2 cellular contexts compared by ENCODE assay signal in genomic region chr17:17937958-17938357, GRCh38.
TF ChIP-seq lines count a peak whose summit lies in the region.

No MANE protein-coding gene starts in this region.

TF ChIP-seq in SK-N-SH, 30 proteins besides CTCF, POLR2A, EP300 and RAD21 (continued from another document):
- TF ChIP-seq REST (IDR thresholded peaks at IDR 0.05; ENCODE audit: low read depth, low read length) (no peak), SIN3A (IDR thresholded peaks at IDR 0.05; ENCODE audit: borderline replicate concordance, low read depth, low read length) (no peak), FOXJ3 (CRISPR knock-in tag; IDR thresholded peaks at IDR 0.05) (no peak), YY1 (IDR thresholded peaks at IDR 0.05; ENCODE audit: low read depth) (no peak), MXI1 (IDR thresholded peaks at IDR 0.05; ENCODE audit: low read depth, low read length) (no peak), GATA2 (CRISPR knock-in tag; IDR thresholded peaks at IDR 0.05) (no peak), ELF1 (IDR thresholded peaks at IDR 0.05) (no peak), RFX5 (IDR thresholded peaks at IDR 0.05; ENCODE audit: low read length) (no peak), USF2 (IDR thresholded peaks at IDR 0.05; ENCODE audit: borderline replicate concordance, low read depth, low read length) (no peak), MEF2A (IDR thresholded peaks at IDR 0.05; ENCODE audit: borderline replicate concordance, low read depth) (no peak), TCF12 (IDR thresholded peaks at IDR 0.05) (no peak), POLR2AphosphoS5 (IDR thresholded peaks at IDR 0.05; ENCODE audit: low read depth, low read length) (no peak)

TF ChIP-seq in SK-N-SH treated with all-trans-retinoic acid at 6 μM for 48 hours, 23 proteins besides CTCF, POLR2A, EP300 and RAD21 (continued from another document):
- TF ChIP-seq ZNF70 (CRISPR knock-in tag; IDR thresholded peaks at IDR 0.05) (no peak), RARB (CRISPR knock-in tag; IDR thresholded peaks at IDR 0.05) (no peak), TCF4 (CRISPR knock-in tag; IDR thresholded peaks at IDR 0.05; ENCODE audit: borderline replicate concordance) (no peak), ESRRG (CRISPR knock-in tag; IDR thresholded peaks at IDR 0.05) (no peak), ZNF8 (CRISPR knock-in tag; IDR thresholded peaks at IDR 0.05) (no peak), ZFP3 (CRISPR knock-in tag; IDR thresholded peaks at IDR 0.05) (no peak), ZC3H10 (CRISPR knock-in tag; IDR thresholded peaks at IDR 0.05) (no peak), ZNF565 (CRISPR knock-in tag; conservative IDR thresholded peaks at IDR 0.05; ENCODE audit: low read depth) (no peak), CSDC2 (CRISPR knock-in tag; IDR thresholded peaks at IDR 0.05) (no peak), POU6F1 (CRISPR knock-in tag; IDR thresholded peaks at IDR 0.05; ENCODE audit: borderline replicate concordance, low read depth) (no peak), CSRNP3 (CRISPR knock-in tag; IDR thresholded peaks at IDR 0.05) (no peak), CREB5 (CRISPR knock-in tag; IDR thresholded peaks at IDR 0.05; ENCODE audit: low read depth) (no peak), PPARA (CRISPR knock-in tag; IDR thresholded peaks at IDR 0.05; ENCODE audit: borderline replicate concordance) (no peak), TOX (CRISPR knock-in tag; IDR thresholded peaks at IDR 0.05; ENCODE audit: borderline replicate concordance) (no peak), ISL1 (CRISPR knock-in tag; IDR thresholded peaks at IDR 0.05) (no peak)
TF ChIP-seq in SK-N-SH treated with all-trans-retinoic acid at 6 μM for 48 hours: peak in this region for 0.
